16 cellular contexts compared by ENCODE assay signal in genomic region chr12:98721204-98721702, GRCh38.
DNase-seq lines count a peak whose midpoint lies in the region; ATAC-seq, FAIRE-seq and TF ChIP-seq lines count a peak whose summit lies in the region.
"Had no signal": no experiment of that assay in that cellular context is flagged by ENCODE, and none has a peak within 500 bp of the region (broad histone marks: within the 10 kb centered on the region; RNA-seq: fewer than 3 reads in every experiment).

No MANE protein-coding gene starts in this region.

- peaks cover 69 to 96% of the 10 kb centered on the region in 2 donors for H3K36me3 Mint-ChIP-seq in CD14-positive monocyte
- H3K36me3 Mint-ChIP-seq in dendritic cell treated with granulocyte-macrophage colony-stimulating factor and Interleukin-4, amounts not matched to agents 40 ng/mL and 50 ng/mL, for 4 days (ENCODE audit: low read depth) = peaks cover 82% of the 10 kb centered on the region

- peak overlapping the region; percentile 44 for H3K27ac ChIP-seq in OCI-LY3 (ENCODE audit: low read length)
- H3K27ac ChIP-seq in neutrophil = peak overlapping the region; percentile 31
- H3K27ac ChIP-seq: BLaER1, HL-60 had no signal

- peaks cover 6% of the 10 kb centered on the region for H3K4me1 Mint-ChIP-seq in CD14-positive monocyte
- peaks cover 17% of the 10 kb centered on the region for H3K4me1 Mint-ChIP-seq in dendritic cell treated with granulocyte-macrophage colony-stimulating factor and Interleukin-4, amounts not matched to agents 40 ng/mL and 50 ng/mL, for 4 days (ENCODE audit: low read depth)

- DNase-seq in CD14-positive monocyte (ENCODE audit: low spot score) (no peak), HTR-8/SVneo (ENCODE audit: insufficient read length, low spot score) (no peak), HPDE6-E6E7 (ENCODE audit: extremely low spot score) (no peak)
- DNase-seq in activated CD4-positive, alpha-beta T cell treated with anti-CD3 and anti-CD28 coated beads, Interleukin-2, amount 50 U/mL, for 4 hours = no peak
- DNase-seq: 8988T; AML-193; Calu3; CD4-positive, alpha-beta T cell; DMS 273 treated with DMSO at 0.1 percent for 48 hours; HCEC 1CT had no signal

- no peaks in the 10 kb centered on the region for H3K27me3 Mint-ChIP-seq in CD14-positive monocyte (ENCODE audit: low read depth in 3 of 3)
- no peaks in the 10 kb centered on the region for H3K27me3 Mint-ChIP-seq in dendritic cell treated with granulocyte-macrophage colony-stimulating factor and Interleukin-4, amounts not matched to agents 40 ng/mL and 50 ng/mL, for 4 days
- H3K27me3 Mint-ChIP-seq: CD4-positive, alpha-beta T cell had no signal

- no peaks in the 10 kb centered on the region for H3K9me3 ChIP-seq in OCI-LY3 (ENCODE audit: insufficient read depth, low read length)
- H3K9me3 ChIP-seq in neutrophil = no peaks in the 10 kb centered on the region
- H3K9me3 ChIP-seq: BLaER1 had no signal

- peak overlapping the region; percentile 69 for H3K4me2 ChIP-seq in OCI-LY3 (ENCODE audit: low read length)
- H3K4me2 ChIP-seq: BLaER1 had no signal

- ATAC-seq in HG03432 (IDR thresholded peaks at IDR 0.05; ENCODE audit: unreplicated experiment) = no peak

- peak overlapping the region in 5 of 7 donors; percentile 47 to 77 (median 70) for H3K27ac Mint-ChIP-seq in CD14-positive monocyte
- peak overlapping the region; percentile 23 for H3K27ac Mint-ChIP-seq in dendritic cell treated with granulocyte-macrophage colony-stimulating factor and Interleukin-4, amounts not matched to agents 40 ng/mL and 50 ng/mL, for 4 days
- H3K27ac Mint-ChIP-seq: CD4-positive, alpha-beta T cell had no signal

- no peaks in the 10 kb centered on the region for H3K27me3 ChIP-seq in OCI-LY3 (ENCODE audit: low read depth, low read length)
- H3K27me3 ChIP-seq in neutrophil = no peaks in the 10 kb centered on the region
- H3K27me3 ChIP-seq: BLaER1 had no signal

- H3K4me1 ChIP-seq in OCI-LY3 (ENCODE audit: low read length) (peaks cover 38% of the 10 kb centered on the region), neutrophil (ENCODE audit: control insufficient read depth in 1 of 2, insufficient read depth in 1 of 2, low read depth in 1 of 2, low read length in 1 of 2) (no peaks in the 10 kb centered on the region)

- H3K4me3 Mint-ChIP-seq in CD14-positive monocyte = no peak overlapping the region
- H3K4me3 Mint-ChIP-seq in dendritic cell treated with granulocyte-macrophage colony-stimulating factor and Interleukin-4, amounts not matched to agents 40 ng/mL and 50 ng/mL, for 4 days = no peak overlapping the region
- H3K4me3 Mint-ChIP-seq: CD4-positive, alpha-beta T cell had no signal

- FAIRE-seq in HTR-8/SVneo (lab: Jason Lieb, UNC) = no peak

- no peak overlapping the region for H2AFZ ChIP-seq in OCI-LY3 (ENCODE audit: low read depth, low read length)

- no peaks in the 10 kb centered on the region for H3K79me2 ChIP-seq in OCI-LY3 (ENCODE audit: low read length)

- H3K36me3 ChIP-seq in OCI-LY3 (replicated peaks; ENCODE audit: low read depth, low read length) (peaks cover 18% of the 10 kb centered on the region), neutrophil (peaks cover 100% of the 10 kb centered on the region)

- H3K9ac ChIP-seq in OCI-LY3 (ENCODE audit: low read length) = no peak overlapping the region
- H3K9ac ChIP-seq: BLaER1 had no signal

- no peaks in the 10 kb centered on the region for H3K9me3 Mint-ChIP-seq in CD14-positive monocyte
- H3K9me3 Mint-ChIP-seq in dendritic cell treated with granulocyte-macrophage colony-stimulating factor and Interleukin-4, amounts not matched to agents 40 ng/mL and 50 ng/mL, for 4 days = no peaks in the 10 kb centered on the region
- H3K9me3 Mint-ChIP-seq: CD4-positive, alpha-beta T cell had no signal

- H3K4me3 ChIP-seq in OCI-LY3 (ENCODE audit: low read length) (peak overlapping the region; percentile 30; the same call in 1 of the 2 replicates), neutrophil (ENCODE audit: low read depth in 1 of 2, low read length in 1 of 2) (no peak overlapping the region)
- H3K4me3 ChIP-seq: BLaER1 had no signal

- TF ChIP-seq CTCF in CD14-positive monocyte (IDR thresholded peaks at IDR 0.05) (no peak), OCI-LY3 (IDR thresholded peaks at IDR 0.05; ENCODE audit: low read depth, low read length) (no peak; the same call in 1 of the 2 replicates), neutrophil (IDR thresholded peaks at IDR 0.05) (no peak)

- H4K20me1 ChIP-seq in OCI-LY3 (ENCODE audit: insufficient read depth, low read length) = no peaks in the 10 kb centered on the region
- H4K20me1 ChIP-seq: BLaER1 had no signal

- intact Hi-C loops in CD14-positive monocyte (cut with micrococcal nuclease) = no loop called here
- intact Hi-C loops in dendritic cell treated with granulocyte-macrophage colony-stimulating factor and Interleukin-4, amounts not matched to agents 40 ng/mL and 50 ng/mL, for 4 days (cut with micrococcal nuclease) = no loop called here
